Comparison of ENCODE assay signal across 10 cellular contexts in genomic region chr7:99607548-99607947, GRCh38. TPM values are rescaled to one million over a fixed set of nuclear protein-coding genes. Genes with fewer than 3 reads are reported as not detected.
"Had no signal": no experiment of that assay in that cellular context is flagged by ENCODE, and none has a peak within 500 bp of the region (broad histone marks: within the 10 kb centered on the region; RNA-seq: fewer than 3 reads in every experiment).

No MANE protein-coding gene starts in this region.

- H3K9me3 Mint-ChIP-seq: HFFc6 had no signal

- H2AFZ ChIP-seq: GM23248 had no signal

- FAIRE-seq: H54, HTR-8/SVneo, K562 had no signal

- H3K9ac ChIP-seq: GM23248 had no signal

- H3K4me3 ChIP-seq: GM23248, HAP-1, K562 had no signal

- H3K36me3 ChIP-seq: HAP-1 had no signal

- ATAC-seq: HCT116, K562 had no signal

- H3K27ac Mint-ChIP-seq: HFFc6 had no signal

- H3K9me3 ChIP-seq: HAP-1 had no signal

- DNase-seq: GM23248, GOT3, HFFc6, IMR-90, KG1 had no signal

- H3K27ac ChIP-seq: GM23248 had no signal

- H3K4me1 ChIP-seq: HAP-1 had no signal

- H3K4me3 Mint-ChIP-seq: HFFc6 had no signal

RNA-seq across cellular contexts. Expression of gene TMEM225B, which starts 9.5 kb away (rescaled TPM):
- total RNA-seq: GM23248 had no signal
